In the genomic region with DNA sequence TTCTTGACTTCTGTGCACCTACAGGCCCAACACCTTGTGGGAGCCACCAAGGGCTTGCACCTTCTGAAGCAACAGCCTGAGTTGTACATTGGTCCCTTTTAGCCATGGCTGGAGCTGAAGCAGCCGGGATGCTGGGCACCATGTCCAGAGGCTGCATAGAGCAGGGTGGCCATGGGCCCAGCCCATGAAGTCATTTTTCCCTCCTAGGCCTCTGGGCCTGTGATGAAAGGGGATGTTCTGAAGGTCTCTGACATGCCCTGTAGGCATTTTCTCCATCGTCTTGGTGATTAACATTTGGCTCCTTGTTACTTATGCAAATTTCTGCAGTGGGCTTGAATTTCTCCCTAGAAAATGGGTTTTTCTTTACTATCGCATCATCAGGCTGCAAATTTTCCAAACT, we compare ENCODE assay signal across 11 cellular contexts.
"Had no signal": no experiment of that assay in that cellular context is flagged by ENCODE, and none has a peak within 500 bp of the region (broad histone marks: within the 10 kb centered on the region; RNA-seq: fewer than 3 reads in every experiment).

No MANE protein-coding gene starts in this region.

- H3K4me3 ChIP-seq: GM23248, GM23338, HAP-1 had no signal

- H3K9ac ChIP-seq: GM23248 had no signal

- H3K9me3 ChIP-seq: HAP-1 had no signal

- FAIRE-seq: H1, H54 had no signal

- H3K27ac ChIP-seq: GM23248 had no signal

- DNase-seq: GM23248, GOT3, H7, H9, HCEC 1CT, HFFc6 had no signal

- H3K4me1 ChIP-seq: HAP-1 had no signal

- H2AFZ ChIP-seq: GM23248, GM23338 had no signal

- H3K4me2 ChIP-seq: GM23338 had no signal

- H3K36me3 ChIP-seq: HAP-1 had no signal

- ATAC-seq: GM23338, HCT116 had no signal
